12 cellular contexts compared by ENCODE assay signal in the genomic region with DNA sequence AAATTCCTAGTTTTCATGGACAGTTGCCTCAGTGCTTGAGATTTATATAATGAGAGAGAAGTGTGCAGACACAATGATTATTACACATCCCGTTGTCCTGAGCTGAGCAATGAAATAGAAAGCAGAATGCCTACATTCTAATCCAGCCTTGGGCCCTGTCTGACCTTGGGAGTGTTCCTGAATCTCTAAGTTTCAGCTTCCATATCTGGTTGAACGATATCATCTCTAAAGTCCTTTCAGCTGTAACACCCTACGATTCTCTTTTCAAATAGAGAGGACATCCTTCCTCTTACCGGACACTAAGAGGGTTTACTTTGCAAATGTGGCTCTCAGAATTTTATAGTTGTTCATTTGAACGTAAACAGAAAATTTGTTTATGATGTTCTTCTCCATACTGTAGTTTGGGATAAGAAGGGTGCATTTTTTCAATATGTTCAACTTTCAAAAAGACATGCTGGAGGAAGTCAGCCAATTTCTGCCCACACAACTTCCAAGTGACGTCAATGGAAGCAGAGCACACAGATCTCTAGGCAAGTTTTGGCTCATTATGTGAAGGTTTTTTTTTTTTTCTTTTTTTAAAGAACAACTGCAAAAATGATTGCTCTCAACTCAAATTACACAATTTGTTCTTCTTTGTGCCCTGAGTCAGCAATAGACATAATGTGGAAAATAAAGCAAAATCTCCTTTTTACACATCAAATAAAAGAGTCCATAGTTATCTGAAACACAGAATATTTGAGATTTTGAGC. TPM values are rescaled to one million over a fixed set of nuclear protein-coding genes. Genes with fewer than 3 reads are reported as not detected.
A peak's percentile ranks its signal among the peaks of the same experiment; 100 is the strongest.
DNase-seq lines count a peak whose midpoint lies in the region; ATAC-seq and TF ChIP-seq lines count a peak whose summit lies in the region.
"Had no signal": no experiment of that assay in that cellular context is flagged by ENCODE, and none has a peak within 500 bp of the region (broad histone marks: within the 10 kb centered on the region; RNA-seq: fewer than 3 reads in every experiment).

No MANE protein-coding gene starts in this region.

- in situ Hi-C loops in gastrocnemius medialis (cut with MboI; ENCODE audit: low sequenced_read_pairs in 4 of 4) = no loop called here

- no peak overlapping the region for H3K27ac Mint-ChIP-seq in stimulated activated naive B cell treated with anti-CD40 and anti-IgM and Interleukin-4, amounts not matched to agents 10 μg/mL and 1 μg/mL and 100 μg/mL, for 72 hours
- H3K27ac Mint-ChIP-seq: dendritic cell treated with granulocyte-macrophage colony-stimulating factor and Interleukin-4, amounts not matched to agents 40 ng/mL and 50 ng/mL, for 4 days had no signal

- H3K9me3 ChIP-seq in gastrocnemius medialis = no peaks in the 10 kb centered on the region

- peaks cover 3 to 7% of the 10 kb centered on the region in 2 donors for H3K36me3 Mint-ChIP-seq in stimulated activated naive B cell treated with anti-CD40 and anti-IgM and Interleukin-4, amounts not matched to agents 10 μg/mL and 1 μg/mL and 100 μg/mL, for 72 hours

- intact Hi-C loops in left cardiac atrium (cut with DNase I) = no loop called here
- intact Hi-C loops in gastrocnemius medialis (cut with DNase I; ENCODE audit: low total_unique reads) = loop anchor here (5.0 kb wide), 1 partner anchor 35 kb away; no protein-coding TSS in a partner anchor

- no peak overlapping the region for H3K4me3 Mint-ChIP-seq in stimulated activated naive B cell treated with anti-CD40 and anti-IgM and Interleukin-4, amounts not matched to agents 10 μg/mL and 1 μg/mL and 100 μg/mL, for 72 hours
- H3K4me3 Mint-ChIP-seq: dendritic cell treated with granulocyte-macrophage colony-stimulating factor and Interleukin-4, amounts not matched to agents 40 ng/mL and 50 ng/mL, for 4 days had no signal

- peaks cover 6 to 12% of the 10 kb centered on the region in 2 donors for H3K4me1 ChIP-seq in gastrocnemius medialis

- H3K27me3 Mint-ChIP-seq in stimulated activated naive B cell treated with anti-CD40 and anti-IgM and Interleukin-4, amounts not matched to agents 10 μg/mL and 1 μg/mL and 100 μg/mL, for 72 hours = no peaks in the 10 kb centered on the region
- H3K27me3 Mint-ChIP-seq: dendritic cell treated with granulocyte-macrophage colony-stimulating factor and Interleukin-4, amounts not matched to agents 40 ng/mL and 50 ng/mL, for 4 days had no signal

- DNase-seq in EL (peak; percentile 69), amniotic stem cell (lab: John Stamatoyannopoulos, UW) (peak; percentile 32), left cardiac atrium (peak; percentile 58), gastrocnemius medialis (peak in 1 of 2 donors; percentile 19), cortex of kidney (lab: John Stamatoyannopoulos, UW) (no peak), NCI-H2107 (lab: John Stamatoyannopoulos, UW) (no peak)
- no peak for DNase-seq in effector CD4-positive, alpha-beta T cell
- DNase-seq in stimulated activated naive B cell treated with anti-CD40 and anti-IgM and Interleukin-4, amounts not matched to agents 10 μg/mL and 1 μg/mL and 100 μg/mL, for 72 hours = no peak
- DNase-seq: GDM1, NCI-H226 had no signal

- no peaks in the 10 kb centered on the region for H3K36me3 ChIP-seq in gastrocnemius medialis

- no peak for TF ChIP-seq CTCF in gastrocnemius medialis (IDR thresholded peaks at IDR 0.05 in 4 of 5, conservative IDR thresholded peaks at IDR 0.05 in 1 of 5)

- peak overlapping the region in 1 of 4 donors; percentile 9 for H3K4me3 ChIP-seq in gastrocnemius medialis

- H3K4me1 Mint-ChIP-seq in stimulated activated naive B cell treated with anti-CD40 and anti-IgM and Interleukin-4, amounts not matched to agents 10 μg/mL and 1 μg/mL and 100 μg/mL, for 72 hours = peaks cover 8 to 17% of the 10 kb centered on the region in 2 donors

- H3K9me3 Mint-ChIP-seq in stimulated activated naive B cell treated with anti-CD40 and anti-IgM and Interleukin-4, amounts not matched to agents 10 μg/mL and 1 μg/mL and 100 μg/mL, for 72 hours = peaks cover 2 to 4% of the 10 kb centered on the region in 2 donors
- H3K9me3 Mint-ChIP-seq: dendritic cell treated with granulocyte-macrophage colony-stimulating factor and Interleukin-4, amounts not matched to agents 40 ng/mL and 50 ng/mL, for 4 days had no signal

- H3K27ac ChIP-seq in gastrocnemius medialis = peak overlapping the region; percentile 51 to 67 (median 66)
- H3K27ac ChIP-seq: HL-60 had no signal

- H3K27me3 ChIP-seq in gastrocnemius medialis = no peaks in the 10 kb centered on the region

- TF ChIP-seq POLR2A in gastrocnemius medialis (IDR thresholded peaks at IDR 0.05) = no peak

- peak; percentile 79 to 89 for ATAC-seq in left cardiac atrium
- ATAC-seq in gastrocnemius medialis = peak; percentile 57 to 63
- no peak for ATAC-seq in stimulated activated naive B cell treated with anti-CD40 and anti-IgM and Interleukin-4, amounts not matched to agents 10 μg/mL and 1 μg/mL and 100 μg/mL, for 72 hours (replicated peaks)

RNA-seq across cellular contexts. Expression of a gene that starts 50.4 kb away (rescaled TPM):
- total RNA-seq in left cardiac atrium = 10 to 100 TPM; 10.3 TPM
- total RNA-seq in gastrocnemius medialis = 1 to 10 TPM; 2.2 to 3.6 (median 2.7) TPM

Comparison
In these comparisons a context has a peak if more than half of its experiments do, and no peak if none do; other contexts are left out.
1. DNase-seq: peak in EL (single experiment), amniotic stem cell (single experiment) and left cardiac atrium (single experiment); none in cortex of kidney (single experiment), effector CD4-positive, alpha-beta T cell (single experiment), NCI-H2107 (single experiment) and stimulated activated naive B cell treated with anti-CD40 and anti-IgM and Interleukin-4, amounts not matched to agents 10 μg/mL and 1 μg/mL and 100 μg/mL, for 72 hours (single experiment).
2. ATAC-seq: peak in left cardiac atrium (2 of 2) and gastrocnemius medialis (2 of 2); none in stimulated activated naive B cell treated with anti-CD40 and anti-IgM and Interleukin-4, amounts not matched to agents 10 μg/mL and 1 μg/mL and 100 μg/mL, for 72 hours (0 of 2).